In the genomic region with DNA sequence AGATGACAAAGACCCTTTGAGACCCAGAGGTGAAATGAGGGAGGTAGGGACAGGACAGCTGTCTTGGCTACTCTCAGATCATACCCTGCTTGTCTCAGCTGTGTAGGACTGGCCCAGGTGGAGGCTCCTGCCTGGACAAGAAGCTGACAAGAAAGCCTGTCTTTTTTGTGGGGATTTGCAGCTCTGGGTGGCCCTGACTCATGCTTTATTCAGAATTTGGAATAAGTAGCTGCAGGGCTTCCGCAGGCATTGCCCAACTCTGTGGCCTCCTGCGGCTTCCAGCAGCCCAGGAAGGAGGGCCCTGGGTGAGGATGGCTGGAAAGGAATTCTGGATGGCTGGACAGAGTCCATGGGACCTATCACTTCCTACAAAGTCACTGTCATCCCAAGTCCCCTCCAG, we compare ENCODE assay signal across 1 cellular context.
A peak's percentile ranks its signal among the peaks of the same experiment; 100 is the strongest.
TF ChIP-seq lines count a peak whose summit lies in the region.

No MANE protein-coding gene starts in this region.

TF ChIP-seq in H1, 55 proteins besides CTCF, POLR2A, EP300 and RAD21:
- TF ChIP-seq, protein P1, sequence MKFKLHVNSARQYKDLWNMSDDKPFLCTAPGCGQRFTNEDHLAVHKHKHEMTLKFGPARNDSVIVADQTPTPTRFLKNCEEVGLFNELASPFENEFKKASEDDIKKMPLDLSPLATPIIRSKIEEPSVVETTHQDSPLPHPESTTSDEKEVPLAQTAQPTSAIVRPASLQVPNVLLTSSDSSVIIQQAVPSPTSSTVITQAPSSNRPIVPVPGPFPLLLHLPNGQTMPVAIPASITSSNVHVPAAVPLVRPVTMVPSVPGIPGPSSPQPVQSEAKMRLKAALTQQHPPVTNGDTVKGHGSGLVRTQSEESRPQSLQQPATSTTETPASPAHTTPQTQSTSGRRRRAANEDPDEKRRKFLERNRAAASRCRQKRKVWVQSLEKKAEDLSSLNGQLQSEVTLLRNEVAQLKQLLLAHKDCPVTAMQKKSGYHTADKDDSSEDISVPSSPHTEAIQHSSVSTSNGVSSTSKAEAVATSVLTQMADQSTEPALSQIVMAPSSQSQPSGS (IDR thresholded peaks at IDR 0.05; ENCODE audit: low read length): no peak
- TF ChIP-seq CEBPB (IDR thresholded peaks at IDR 0.05; ENCODE audit: low read depth, low read length) (peak; percentile 56; the same call in 1 of the 2 replicates), SIX5 (IDR thresholded peaks at IDR 0.05; ENCODE audit: low read depth, low read length) (no peak), CHD1 (IDR thresholded peaks at IDR 0.05; ENCODE audit: low read depth, low read length) (no peak)
